ENCODE assay signal across 8 cellular contexts in the genomic region with DNA sequence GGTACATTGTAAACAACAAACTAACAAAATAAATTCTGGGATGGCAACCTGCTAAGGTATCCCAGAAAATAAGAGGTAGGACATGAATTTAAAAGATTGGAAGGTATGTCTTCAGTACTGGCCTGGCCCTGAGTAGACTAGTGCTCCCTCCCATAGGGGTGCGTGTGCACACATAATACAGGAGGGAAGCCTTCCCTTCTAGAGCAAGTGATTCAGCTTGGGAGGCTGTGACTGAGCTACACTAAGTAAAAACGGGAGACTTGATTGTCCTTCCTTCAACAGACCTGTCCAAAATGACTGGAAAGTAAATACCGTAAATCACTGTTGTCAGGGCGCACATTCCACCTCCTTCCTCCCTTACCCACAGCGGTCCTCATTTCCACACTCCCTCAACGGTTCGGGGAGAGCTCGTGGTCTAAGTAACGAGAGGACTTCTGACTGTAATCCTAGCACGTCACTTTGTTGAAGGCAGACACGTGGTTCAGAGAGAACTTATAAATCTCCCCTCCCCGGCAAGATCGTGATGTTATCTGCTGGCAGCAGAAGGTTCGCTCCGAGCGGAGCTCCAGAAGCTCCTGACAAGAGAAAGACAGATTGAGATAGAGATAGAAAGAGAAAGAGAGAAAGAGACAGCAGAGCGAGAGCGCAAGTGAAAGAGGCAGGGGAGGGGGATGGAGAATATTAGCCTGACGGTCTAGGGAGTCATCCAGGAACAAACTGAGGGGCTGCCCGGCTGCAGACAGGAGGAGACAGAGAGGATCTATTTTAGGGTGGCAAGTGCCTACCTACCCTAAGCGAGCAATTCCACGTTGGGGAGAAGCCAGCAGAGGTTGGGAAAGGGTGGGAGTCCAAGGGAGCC. TPM values are rescaled to one million over a fixed set of nuclear protein-coding genes. Genes with fewer than 3 reads are reported as not detected.
A peak's percentile ranks its signal among the peaks of the same experiment; 100 is the strongest.
DNase-seq lines count a peak whose midpoint lies in the region; ATAC-seq and TF ChIP-seq lines count a peak whose summit lies in the region.

A gene (plus strand): TSS at position 523 of the 859 bp plus-strand sequence. CDS start 1,366 bp downstream, outside the sequence.

- H3K4me3 ChIP-seq in HL-60 (replicated peaks; ENCODE audit: insufficient read depth, low read length), result peak within 1 kb of the TSS; percentile 54
- H3K4me3 ChIP-seq in SK-N-MC, result peak within 1 kb of the TSS; percentile 42
- H3K4me3 ChIP-seq in effector memory CD4-positive, alpha-beta T cell (ENCODE audit: insufficient read depth, low read depth, low read length, poor library complexity, severe bottlenecking), result peak within 1 kb of the TSS; percentile 73
- peak within 1 kb of the TSS; percentile 60 for H3K4me3 ChIP-seq in lower leg skin (ENCODE audit: low read depth, poor library complexity, severe bottlenecking)

- H3K36me3 ChIP-seq in SK-N-MC (ENCODE audit: insufficient read depth, low read length), result peaks cover 18% of the 10 kb centered on the region
- H3K36me3 ChIP-seq in effector memory CD4-positive, alpha-beta T cell (ENCODE audit: control insufficient read depth, insufficient read depth, low read length), result no peaks in the 10 kb centered on the region

- intact Hi-C loops in lower leg skin (cut with DNase I; ENCODE audit: low total_unique reads), result loop anchor here (10.0 kb wide), 1 partner anchor 1470 kb away; no protein-coding TSS in a partner anchor

- H3K9me3 ChIP-seq in SK-N-MC (ENCODE audit: low read depth, low read length), result no peaks in the 10 kb centered on the region
- H3K9me3 ChIP-seq in effector memory CD4-positive, alpha-beta T cell (ENCODE audit: control insufficient read depth, low read length), result no peaks in the 10 kb centered on the region

- peak in 1 of 2 donors; percentile 23 for TF ChIP-seq POLR2A in lower leg skin (IDR thresholded peaks at IDR 0.05)

- H3K27me3 ChIP-seq in HL-60 (ENCODE audit: insufficient read depth, poor library complexity, severe bottlenecking), result peaks cover 2% of the 10 kb centered on the region
- H3K27me3 ChIP-seq in effector memory CD4-positive, alpha-beta T cell (replicated peaks; ENCODE audit: control insufficient read depth, insufficient read depth, low read length, poor library complexity, severe bottlenecking), result no peaks in the 10 kb centered on the region

- ATAC-seq in GM21381 (IDR thresholded peaks at IDR 0.05; ENCODE audit: unreplicated experiment), result peak; percentile 44

- peak; percentile 91 for DNase-seq in EH (ENCODE audit: low read depth)
- peak in 1 of 2 experiments; percentile 34 for DNase-seq in HL-60 (ENCODE audit: low read depth in 1 of 2, low spot score in 1 of 2)
- no peak for DNase-seq in SK-N-MC (ENCODE audit: low read depth, low spot score)
- DNase-seq in effector memory CD4-positive, alpha-beta T cell, result no peak
- DNase-seq in lower leg skin (ENCODE audit: low spot score in 2 of 2), result peak; percentile 59 to 88
- peak; percentile 72 for DNase-seq in superior temporal gyrus (ENCODE audit: extremely low spot score)
- DNase-seq in 8988T, result no peak

- 3 to 4% methylated on average over 22 of the region's 22 CpGs for WGBS in lower leg skin, 2 donors

- H3K27ac ChIP-seq in HL-60 (replicated peaks), result no peak within 1 kb of the TSS
- no peak within 1 kb of the TSS for H3K27ac ChIP-seq in SK-N-MC
- no peak within 1 kb of the TSS for H3K27ac ChIP-seq in effector memory CD4-positive, alpha-beta T cell (ENCODE audit: insufficient read depth, low read length, poor library complexity, severe bottlenecking)

- no peak for TF ChIP-seq CTCF in HL-60 (IDR thresholded peaks at IDR 0.05; ENCODE audit: insufficient read depth, low read length)
- TF ChIP-seq CTCF in lower leg skin (IDR thresholded peaks at IDR 0.05), result no peak

- H3K9ac ChIP-seq in SK-N-MC (ENCODE audit: insufficient read length), result no peak within 1 kb of the TSS

- peaks cover 13% of the 10 kb centered on the region for H3K4me1 ChIP-seq in effector memory CD4-positive, alpha-beta T cell (ENCODE audit: control insufficient read depth, insufficient read depth, low read length, poor library complexity, severe bottlenecking)

RNA-seq across cellular contexts. Expression of the gene that starts here (rescaled TPM):
- total RNA-seq in lower leg skin, result 1 to 10 TPM in 2 of 4 donors, under 1 TPM in 2; 0.55 to 2.9 (median 1.8) TPM

Comparison
In these comparisons a context has a peak if more than half of its experiments do, and no peak if none do; other contexts are left out.
1. DNase-seq: peak in EH (single experiment), lower leg skin (2 of 2) and superior temporal gyrus (single experiment); none in SK-N-MC (single experiment), effector memory CD4-positive, alpha-beta T cell (0 of 3) and 8988T (single experiment).
2. Peak in every context shown above with its lines, with median percentiles within 50 percentile points of each other: H3K4me3 ChIP-seq.